ENCODE assay signal across 16 cellular contexts in genomic region chr1:204511366-204511765, GRCh38. TPM values are rescaled to one million over a fixed set of nuclear protein-coding genes. Genes with fewer than 3 reads are reported as not detected.
DNase-seq lines count a peak whose midpoint lies in the region; ATAC-seq and TF ChIP-seq lines count a peak whose summit lies in the region.
"Had no signal": no experiment of that assay in that cellular context is flagged by ENCODE, and none has a peak within 500 bp of the region (broad histone marks: within the 10 kb centered on the region; RNA-seq: fewer than 3 reads in every experiment).

No MANE protein-coding gene starts in this region.

- no peak for ATAC-seq in activated naive CD8-positive, alpha-beta T cell treated with anti-CD3 and anti-CD28 coated beads, Interleukin-2, amount 50 U/mL, for 24 hours
- ATAC-seq in effector memory CD8-positive, alpha-beta T cell (replicated peaks) = no peak
- ATAC-seq: left lung had no signal

- H2AFZ ChIP-seq in OCI-LY1 (ENCODE audit: low read length) = no peak overlapping the region

- no peak overlapping the region for H3K9ac ChIP-seq in OCI-LY1 (ENCODE audit: low read length)

- DNase-seq in activated naive CD8-positive, alpha-beta T cell treated with anti-CD3 and anti-CD28 coated beads for 36 hours = no peak
- DNase-seq in activated naive CD8-positive, alpha-beta T cell treated with anti-CD3 and anti-CD28 coated beads, Interleukin-2, amount 50 U/mL, for 24 hours = no peak
- no peak for DNase-seq in effector memory CD8-positive, alpha-beta T cell
- no peak for DNase-seq in type B pancreatic cell (ENCODE audit: extremely low spot score, unreplicated experiment)
- no peak for DNase-seq in RKO (ENCODE audit: low spot score)
- DNase-seq in Ammon's horn (ENCODE audit: low spot score) = no peak
- DNase-seq: GF-D8, H7, left lung, NCI-H1436 treated with DMSO at 0.1 percent for 48 hours, NCI-H2171 treated with DMSO at 0.1 percent for 48 hours, SHP77 treated with DMSO at 0.1 percent for 48 hours, tibial artery had no signal

- H3K4me3 ChIP-seq in OCI-LY1 (ENCODE audit: low read depth, low read length, poor library complexity, severe bottlenecking) = no peak overlapping the region
- H3K4me3 ChIP-seq: left lung, tibial artery had no signal

- H3K9me3 ChIP-seq in OCI-LY1 (ENCODE audit: low read length) = no peaks in the 10 kb centered on the region
- H3K9me3 ChIP-seq: left lung, tibial artery had no signal

- TF ChIP-seq CTCF in OCI-LY1 (IDR thresholded peaks at IDR 0.05; ENCODE audit: low read length) = no peak
- TF ChIP-seq CTCF in type B pancreatic cell (conservative IDR thresholded peaks at IDR 0.05) = no peak

- H3F3A ChIP-seq in OCI-LY1 (ENCODE audit: insufficient read depth, low read length) = peaks cover 25% of the 10 kb centered on the region

- peaks cover 7% of the 10 kb centered on the region for H3K36me3 Mint-ChIP-seq in activated naive CD8-positive, alpha-beta T cell treated with anti-CD3 and anti-CD28 coated beads for 36 hours
- peaks cover 3% of the 10 kb centered on the region for H3K36me3 Mint-ChIP-seq in activated naive CD8-positive, alpha-beta T cell treated with anti-CD3 and anti-CD28 coated beads, Interleukin-2, amount 50 U/mL, for 24 hours (ENCODE audit: low read depth)
- peaks cover 33% of the 10 kb centered on the region for H3K36me3 Mint-ChIP-seq in effector memory CD8-positive, alpha-beta T cell (ENCODE audit: insufficient read depth)
- H3K36me3 Mint-ChIP-seq in type B pancreatic cell = peaks cover 9% of the 10 kb centered on the region
- H3K36me3 Mint-ChIP-seq: activated naive CD8-positive, alpha-beta T cell; brain had no signal

- H3K79me2 ChIP-seq in OCI-LY1 (ENCODE audit: insufficient read depth, low read length) = no peaks in the 10 kb centered on the region

- H3K4me1 ChIP-seq in OCI-LY1 (ENCODE audit: insufficient read depth, low read length, severe bottlenecking) = peaks cover 56% of the 10 kb centered on the region

- H3K9me2 ChIP-seq in OCI-LY1 (ENCODE audit: low read depth, low read length) = no peaks in the 10 kb centered on the region

- H3K4me3 Mint-ChIP-seq in activated naive CD8-positive, alpha-beta T cell treated with anti-CD3 and anti-CD28 coated beads for 36 hours = no peak overlapping the region
- H3K4me3 Mint-ChIP-seq in activated naive CD8-positive, alpha-beta T cell treated with anti-CD3 and anti-CD28 coated beads, Interleukin-2, amount 50 U/mL, for 24 hours = no peak overlapping the region
- H3K4me3 Mint-ChIP-seq in effector memory CD8-positive, alpha-beta T cell = no peak overlapping the region
- no peak overlapping the region for H3K4me3 Mint-ChIP-seq in type B pancreatic cell
- H3K4me3 Mint-ChIP-seq: activated naive CD8-positive, alpha-beta T cell had no signal

- no peak overlapping the region for H3K4me2 ChIP-seq in OCI-LY1 (ENCODE audit: low read length)

- peak overlapping the region; percentile 63 for H3K27ac Mint-ChIP-seq in activated naive CD8-positive, alpha-beta T cell treated with anti-CD3 and anti-CD28 coated beads for 36 hours
- no peak overlapping the region for H3K27ac Mint-ChIP-seq in activated naive CD8-positive, alpha-beta T cell treated with anti-CD3 and anti-CD28 coated beads, Interleukin-2, amount 50 U/mL, for 24 hours
- H3K27ac Mint-ChIP-seq in effector memory CD8-positive, alpha-beta T cell = peak overlapping the region; percentile 56 to 99
- H3K27ac Mint-ChIP-seq in type B pancreatic cell = peak overlapping the region; percentile 35
- H3K27ac Mint-ChIP-seq: activated naive CD8-positive, alpha-beta T cell had no signal

- peak overlapping the region; percentile 97 for H3K27ac ChIP-seq in OCI-LY1 (ENCODE audit: low read depth, low read length, poor library complexity, severe bottlenecking)
- H3K27ac ChIP-seq: tibial artery had no signal

- no peaks in the 10 kb centered on the region for H4K20me1 ChIP-seq in OCI-LY1 (ENCODE audit: insufficient read depth, low read length)

- no peaks in the 10 kb centered on the region for H3K9me3 Mint-ChIP-seq in activated naive CD8-positive, alpha-beta T cell treated with anti-CD3 and anti-CD28 coated beads for 36 hours
- H3K9me3 Mint-ChIP-seq in activated naive CD8-positive, alpha-beta T cell treated with anti-CD3 and anti-CD28 coated beads, Interleukin-2, amount 50 U/mL, for 24 hours = no peaks in the 10 kb centered on the region
- peaks cover 0 to under 1% of the 10 kb centered on the region in 2 donors for H3K9me3 Mint-ChIP-seq in effector memory CD8-positive, alpha-beta T cell
- no peaks in the 10 kb centered on the region for H3K9me3 Mint-ChIP-seq in type B pancreatic cell

- no peaks in the 10 kb centered on the region for H3K27me3 ChIP-seq in OCI-LY1 (ENCODE audit: insufficient read depth, low read length)
- H3K27me3 ChIP-seq: left lung, tibial artery had no signal

- H3K27me3 Mint-ChIP-seq in activated naive CD8-positive, alpha-beta T cell treated with anti-CD3 and anti-CD28 coated beads for 36 hours = peaks cover 7% of the 10 kb centered on the region
- H3K27me3 Mint-ChIP-seq in activated naive CD8-positive, alpha-beta T cell treated with anti-CD3 and anti-CD28 coated beads, Interleukin-2, amount 50 U/mL, for 24 hours = peaks cover 2% of the 10 kb centered on the region
- peaks cover 2 to 4% of the 10 kb centered on the region in 2 donors for H3K27me3 Mint-ChIP-seq in effector memory CD8-positive, alpha-beta T cell
- H3K27me3 Mint-ChIP-seq in type B pancreatic cell = peaks cover 10% of the 10 kb centered on the region
- H3K27me3 Mint-ChIP-seq: activated naive CD8-positive, alpha-beta T cell had no signal

- H3K4me1 Mint-ChIP-seq in activated naive CD8-positive, alpha-beta T cell treated with anti-CD3 and anti-CD28 coated beads for 36 hours = peaks cover 19% of the 10 kb centered on the region
- peaks cover 40% of the 10 kb centered on the region for H3K4me1 Mint-ChIP-seq in activated naive CD8-positive, alpha-beta T cell treated with anti-CD3 and anti-CD28 coated beads, Interleukin-2, amount 50 U/mL, for 24 hours
- H3K4me1 Mint-ChIP-seq in effector memory CD8-positive, alpha-beta T cell (ENCODE audit: low read depth in 2 of 2) = peaks cover 19 to 21% of the 10 kb centered on the region in 2 donors
- H3K4me1 Mint-ChIP-seq in type B pancreatic cell (ENCODE audit: unreplicated experiment) = peaks cover 9% of the 10 kb centered on the region

- H3K36me3 ChIP-seq in OCI-LY1 (ENCODE audit: insufficient read depth, low read length) = no peaks in the 10 kb centered on the region
- H3K36me3 ChIP-seq: left lung, tibial artery had no signal

RNA-seq across cellular contexts. Expression of gene MDM4, which starts 4.8 kb away (rescaled TPM):
- 10 to 100 TPM; 64.3 to 75.6 TPM for total RNA-seq in activated naive CD8-positive, alpha-beta T cell treated with anti-CD3 and anti-CD28 coated beads for 36 hours
- 70.0 and 101 TPM in 2 replicates for total RNA-seq in type B pancreatic cell (ENCODE audit: low replicate concordance)

RNA-seq across cellular contexts. Expression of gene PIK3C2B, which starts 16.8 kb away (rescaled TPM):
- 10 to 100 TPM; 21.3 to 21.5 TPM for total RNA-seq in activated naive CD8-positive, alpha-beta T cell treated with anti-CD3 and anti-CD28 coated beads for 36 hours
- 55.1 and 77.5 TPM in 2 replicates for total RNA-seq in type B pancreatic cell (ENCODE audit: low replicate concordance)
